ENCODE assay signal across 1 cellular context in the genomic region with DNA sequence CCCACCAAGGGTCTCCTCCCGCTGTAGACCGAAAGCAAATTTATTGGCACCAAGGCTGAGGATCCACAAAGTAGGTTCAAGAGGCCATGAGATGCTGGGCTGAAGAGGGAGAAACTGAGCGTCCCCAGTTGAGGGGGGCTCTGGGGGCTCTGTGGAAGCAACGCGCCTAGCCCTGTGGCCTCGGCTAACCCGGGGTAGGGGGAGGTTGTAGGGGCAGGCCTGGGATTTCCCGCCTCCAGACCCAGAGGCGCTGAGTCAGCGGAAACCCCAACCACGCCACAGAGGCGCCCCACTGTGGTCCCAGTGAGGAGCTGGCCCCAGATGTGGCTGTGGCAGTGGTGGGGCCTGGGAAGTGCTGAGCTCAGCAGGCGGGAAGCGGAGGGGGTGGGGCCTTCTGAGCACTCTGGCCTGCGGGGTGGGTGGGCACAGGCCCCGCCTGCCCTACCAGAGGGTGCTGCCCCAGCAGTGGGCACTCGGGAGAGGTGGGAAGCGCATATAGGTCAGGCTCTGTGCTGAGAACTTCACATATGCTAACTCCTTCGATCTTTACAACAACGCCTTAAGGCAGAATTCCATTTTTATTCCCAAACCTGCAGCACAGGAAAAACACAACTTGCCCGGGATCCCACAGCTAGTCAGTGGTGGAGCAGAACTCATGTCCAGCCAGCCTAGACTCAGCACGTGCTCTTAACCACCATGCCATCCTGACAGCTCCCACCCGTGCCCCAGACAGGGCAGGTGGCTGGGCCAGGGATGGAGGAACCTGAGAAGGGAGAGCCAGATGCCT.
A peak's percentile ranks its signal among the peaks of the same experiment; 100 is the strongest.
TF ChIP-seq lines count a peak whose summit lies in the region.

No MANE protein-coding gene starts in this region.

TF ChIP-seq in K562, 482 proteins besides CTCF, POLR2A, EP300 and RAD21 (continued from another document and continues in another):
- TF ChIP-seq, protein P1, sequence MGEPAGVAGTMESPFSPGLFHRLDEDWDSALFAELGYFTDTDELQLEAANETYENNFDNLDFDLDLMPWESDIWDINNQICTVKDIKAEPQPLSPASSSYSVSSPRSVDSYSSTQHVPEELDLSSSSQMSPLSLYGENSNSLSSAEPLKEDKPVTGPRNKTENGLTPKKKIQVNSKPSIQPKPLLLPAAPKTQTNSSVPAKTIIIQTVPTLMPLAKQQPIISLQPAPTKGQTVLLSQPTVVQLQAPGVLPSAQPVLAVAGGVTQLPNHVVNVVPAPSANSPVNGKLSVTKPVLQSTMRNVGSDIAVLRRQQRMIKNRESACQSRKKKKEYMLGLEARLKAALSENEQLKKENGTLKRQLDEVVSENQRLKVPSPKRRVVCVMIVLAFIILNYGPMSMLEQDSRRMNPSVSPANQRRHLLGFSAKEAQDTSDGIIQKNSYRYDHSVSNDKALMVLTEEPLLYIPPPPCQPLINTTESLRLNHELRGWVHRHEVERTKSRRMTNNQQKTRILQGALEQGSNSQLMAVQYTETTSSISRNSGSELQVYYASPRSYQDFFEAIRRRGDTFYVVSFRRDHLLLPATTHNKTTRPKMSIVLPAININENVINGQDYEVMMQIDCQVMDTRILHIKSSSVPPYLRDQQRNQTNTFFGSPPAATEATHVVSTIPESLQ (CRISPR knock-in tag; IDR thresholded peaks at IDR 0.05) = no peak
- TF ChIP-seq BRCA1 (IDR thresholded peaks at IDR 0.05) (no peak), BRCA1 (CRISPR knock-in tag; IDR thresholded peaks at IDR 0.05) (no peak), ZEB2 (IDR thresholded peaks at IDR 0.05) (0 out of 2 replicates have a peak, but pooled peaks have one; percentile 29), CHD1 (IDR thresholded peaks at IDR 0.05; ENCODE audit: low read length) (no peak), ZNF124 (CRISPR knock-in tag; IDR thresholded peaks at IDR 0.05) (no peak), ZBTB8A (IDR thresholded peaks at IDR 0.05; ENCODE audit: partially characterized antibody) (no peak), ASH1L (IDR thresholded peaks at IDR 0.05; ENCODE audit: borderline replicate concordance, low read depth, partially characterized antibody) (no peak), MTA3 (IDR thresholded peaks at IDR 0.05; ENCODE audit: borderline replicate concordance) (0 out of 2 replicates have a peak, but pooled peaks have one; percentile 40), FOXA3 (CRISPR knock-in tag; conservative IDR thresholded peaks at IDR 0.05 in 1 of 2, IDR thresholded peaks at IDR 0.05 in 1 of 2) (no peak), ADNP (tag; IDR thresholded peaks at IDR 0.05) (no peak), SIRT6 (IDR thresholded peaks at IDR 0.05; ENCODE audit: low read depth, low read length) (no peak), CHCHD3 (CRISPR knock-in tag; IDR thresholded peaks at IDR 0.05) (no peak), SAFB2 (IDR thresholded peaks at IDR 0.05; ENCODE audit: borderline replicate concordance, low read depth, low read length, severe bottlenecking) (no peak), ETV5 (CRISPR knock-in tag; IDR thresholded peaks at IDR 0.05; ENCODE audit: low read depth) (peak; percentile 29; the same call in 1 of the 2 replicates), TBL1XR1 (IDR thresholded peaks at IDR 0.05; ENCODE audit: low read length in 2 of 2) (0 out of 4 replicates have a peak, but pooled peaks of 1 of the 2 experiments have one; percentile 24), ELF1 (tag; IDR thresholded peaks at IDR 0.05) (no peak), ZNF224 (CRISPR knock-in tag; IDR thresholded peaks at IDR 0.05) (no peak), ERF (CRISPR knock-in tag; IDR thresholded peaks at IDR 0.05) (no peak), TAF7 (tag; IDR thresholded peaks at IDR 0.05) (no peak), TARDBP (IDR thresholded peaks at IDR 0.05) (no peak), ILK (tag; IDR thresholded peaks at IDR 0.05; ENCODE audit: borderline replicate concordance, low read depth) (no peak), SP2 (IDR thresholded peaks at IDR 0.05; ENCODE audit: extremely low read depth, low read depth, low read length, poor library complexity, severe bottlenecking) (no peak), ZNF133 (CRISPR knock-in tag; IDR thresholded peaks at IDR 0.05) (no peak), CHD2 (IDR thresholded peaks at IDR 0.05; ENCODE audit: low read depth, low read length) (no peak)
- TF ChIP-seq, protein P2, sequence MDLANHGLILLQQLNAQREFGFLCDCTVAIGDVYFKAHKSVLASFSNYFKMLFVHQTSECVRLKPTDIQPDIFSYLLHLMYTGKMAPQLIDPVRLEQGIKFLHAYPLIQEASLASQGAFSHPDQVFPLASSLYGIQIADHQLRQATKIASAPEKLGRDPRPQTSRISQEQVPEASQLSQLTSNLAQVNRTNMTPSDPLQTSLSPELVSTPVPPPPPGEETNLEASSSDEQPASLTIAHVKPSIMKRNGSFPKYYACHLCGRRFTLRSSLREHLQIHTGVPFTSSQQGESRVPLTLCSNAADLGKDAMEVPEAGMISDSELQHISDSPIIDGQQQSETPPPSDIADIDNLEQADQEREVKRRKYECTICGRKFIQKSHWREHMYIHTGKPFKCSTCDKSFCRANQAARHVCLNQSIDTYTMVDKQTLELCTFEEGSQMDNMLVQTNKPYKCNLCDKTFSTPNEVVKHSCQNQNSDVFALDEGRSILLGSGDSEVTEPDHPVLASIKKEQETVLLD (IDR thresholded peaks at IDR 0.05) = no peak
- TF ChIP-seq, protein P3, sequence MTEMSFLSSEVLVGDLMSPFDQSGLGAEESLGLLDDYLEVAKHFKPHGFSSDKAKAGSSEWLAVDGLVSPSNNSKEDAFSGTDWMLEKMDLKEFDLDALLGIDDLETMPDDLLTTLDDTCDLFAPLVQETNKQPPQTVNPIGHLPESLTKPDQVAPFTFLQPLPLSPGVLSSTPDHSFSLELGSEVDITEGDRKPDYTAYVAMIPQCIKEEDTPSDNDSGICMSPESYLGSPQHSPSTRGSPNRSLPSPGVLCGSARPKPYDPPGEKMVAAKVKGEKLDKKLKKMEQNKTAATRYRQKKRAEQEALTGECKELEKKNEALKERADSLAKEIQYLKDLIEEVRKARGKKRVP (CRISPR knock-in tag; IDR thresholded peaks at IDR 0.05) = no peak
- TF ChIP-seq, protein P4, sequence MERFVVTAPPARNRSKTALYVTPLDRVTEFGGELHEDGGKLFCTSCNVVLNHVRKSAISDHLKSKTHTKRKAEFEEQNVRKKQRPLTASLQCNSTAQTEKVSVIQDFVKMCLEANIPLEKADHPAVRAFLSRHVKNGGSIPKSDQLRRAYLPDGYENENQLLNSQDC (CRISPR knock-in tag; IDR thresholded peaks at IDR 0.05) = no peak
- TF ChIP-seq, protein P5, sequence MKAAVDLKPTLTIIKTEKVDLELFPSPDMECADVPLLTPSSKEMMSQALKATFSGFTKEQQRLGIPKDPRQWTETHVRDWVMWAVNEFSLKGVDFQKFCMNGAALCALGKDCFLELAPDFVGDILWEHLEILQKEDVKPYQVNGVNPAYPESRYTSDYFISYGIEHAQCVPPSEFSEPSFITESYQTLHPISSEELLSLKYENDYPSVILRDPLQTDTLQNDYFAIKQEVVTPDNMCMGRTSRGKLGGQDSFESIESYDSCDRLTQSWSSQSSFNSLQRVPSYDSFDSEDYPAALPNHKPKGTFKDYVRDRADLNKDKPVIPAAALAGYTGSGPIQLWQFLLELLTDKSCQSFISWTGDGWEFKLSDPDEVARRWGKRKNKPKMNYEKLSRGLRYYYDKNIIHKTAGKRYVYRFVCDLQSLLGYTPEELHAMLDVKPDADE (conservative IDR thresholded peaks at IDR 0.05; ENCODE audit: control insufficient read depth, low read depth, low read length) = peak; percentile 81; the same call in 1 of the 2 replicates
- TF ChIP-seq, protein P6, sequence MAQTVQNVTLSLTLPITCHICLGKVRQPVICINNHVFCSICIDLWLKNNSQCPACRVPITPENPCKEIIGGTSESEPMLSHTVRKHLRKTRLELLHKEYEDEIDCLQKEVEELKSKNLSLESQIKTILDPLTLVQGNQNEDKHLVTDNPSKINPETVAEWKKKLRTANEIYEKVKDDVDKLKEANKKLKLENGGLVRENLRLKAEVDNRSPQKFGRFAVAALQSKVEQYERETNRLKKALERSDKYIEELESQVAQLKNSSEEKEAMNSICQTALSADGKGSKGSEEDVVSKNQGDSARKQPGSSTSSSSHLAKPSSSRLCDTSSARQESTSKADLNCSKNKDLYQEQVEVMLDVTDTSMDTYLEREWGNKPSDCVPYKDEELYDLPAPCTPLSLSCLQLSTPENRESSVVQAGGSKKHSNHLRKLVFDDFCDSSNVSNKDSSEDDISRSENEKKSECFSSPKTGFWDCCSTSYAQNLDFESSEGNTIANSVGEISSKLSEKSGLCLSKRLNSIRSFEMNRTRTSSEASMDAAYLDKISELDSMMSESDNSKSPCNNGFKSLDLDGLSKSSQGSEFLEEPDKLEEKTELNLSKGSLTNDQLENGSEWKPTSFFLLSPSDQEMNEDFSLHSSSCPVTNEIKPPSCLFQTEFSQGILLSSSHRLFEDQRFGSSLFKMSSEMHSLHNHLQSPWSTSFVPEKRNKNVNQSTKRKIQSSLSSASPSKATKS (CRISPR knock-in tag; IDR thresholded peaks at IDR 0.05) = no peak
- TF ChIP-seq, protein P7, sequence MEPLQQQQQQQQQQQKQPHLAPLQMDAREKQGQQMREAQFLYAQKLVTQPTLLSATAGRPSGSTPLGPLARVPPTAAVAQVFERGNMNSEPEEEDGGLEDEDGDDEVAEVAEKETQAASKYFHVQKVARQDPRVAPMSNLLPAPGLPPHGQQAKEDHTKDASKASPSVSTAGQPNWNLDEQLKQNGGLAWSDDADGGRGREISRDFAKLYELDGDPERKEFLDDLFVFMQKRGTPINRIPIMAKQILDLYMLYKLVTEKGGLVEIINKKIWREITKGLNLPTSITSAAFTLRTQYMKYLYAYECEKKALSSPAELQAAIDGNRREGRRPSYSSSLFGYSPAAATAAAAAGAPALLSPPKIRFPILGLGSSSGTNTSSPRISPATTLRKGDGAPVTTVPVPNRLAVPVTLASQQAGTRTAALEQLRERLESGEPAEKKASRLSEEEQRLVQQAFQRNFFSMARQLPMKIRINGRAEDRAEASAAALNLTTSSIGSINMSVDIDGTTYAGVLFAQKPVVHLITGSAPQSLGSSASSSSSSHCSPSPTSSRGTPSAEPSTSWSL (CRISPR knock-in tag; IDR thresholded peaks at IDR 0.05; ENCODE audit: borderline replicate concordance) = no peak
- TF ChIP-seq, protein P8, sequence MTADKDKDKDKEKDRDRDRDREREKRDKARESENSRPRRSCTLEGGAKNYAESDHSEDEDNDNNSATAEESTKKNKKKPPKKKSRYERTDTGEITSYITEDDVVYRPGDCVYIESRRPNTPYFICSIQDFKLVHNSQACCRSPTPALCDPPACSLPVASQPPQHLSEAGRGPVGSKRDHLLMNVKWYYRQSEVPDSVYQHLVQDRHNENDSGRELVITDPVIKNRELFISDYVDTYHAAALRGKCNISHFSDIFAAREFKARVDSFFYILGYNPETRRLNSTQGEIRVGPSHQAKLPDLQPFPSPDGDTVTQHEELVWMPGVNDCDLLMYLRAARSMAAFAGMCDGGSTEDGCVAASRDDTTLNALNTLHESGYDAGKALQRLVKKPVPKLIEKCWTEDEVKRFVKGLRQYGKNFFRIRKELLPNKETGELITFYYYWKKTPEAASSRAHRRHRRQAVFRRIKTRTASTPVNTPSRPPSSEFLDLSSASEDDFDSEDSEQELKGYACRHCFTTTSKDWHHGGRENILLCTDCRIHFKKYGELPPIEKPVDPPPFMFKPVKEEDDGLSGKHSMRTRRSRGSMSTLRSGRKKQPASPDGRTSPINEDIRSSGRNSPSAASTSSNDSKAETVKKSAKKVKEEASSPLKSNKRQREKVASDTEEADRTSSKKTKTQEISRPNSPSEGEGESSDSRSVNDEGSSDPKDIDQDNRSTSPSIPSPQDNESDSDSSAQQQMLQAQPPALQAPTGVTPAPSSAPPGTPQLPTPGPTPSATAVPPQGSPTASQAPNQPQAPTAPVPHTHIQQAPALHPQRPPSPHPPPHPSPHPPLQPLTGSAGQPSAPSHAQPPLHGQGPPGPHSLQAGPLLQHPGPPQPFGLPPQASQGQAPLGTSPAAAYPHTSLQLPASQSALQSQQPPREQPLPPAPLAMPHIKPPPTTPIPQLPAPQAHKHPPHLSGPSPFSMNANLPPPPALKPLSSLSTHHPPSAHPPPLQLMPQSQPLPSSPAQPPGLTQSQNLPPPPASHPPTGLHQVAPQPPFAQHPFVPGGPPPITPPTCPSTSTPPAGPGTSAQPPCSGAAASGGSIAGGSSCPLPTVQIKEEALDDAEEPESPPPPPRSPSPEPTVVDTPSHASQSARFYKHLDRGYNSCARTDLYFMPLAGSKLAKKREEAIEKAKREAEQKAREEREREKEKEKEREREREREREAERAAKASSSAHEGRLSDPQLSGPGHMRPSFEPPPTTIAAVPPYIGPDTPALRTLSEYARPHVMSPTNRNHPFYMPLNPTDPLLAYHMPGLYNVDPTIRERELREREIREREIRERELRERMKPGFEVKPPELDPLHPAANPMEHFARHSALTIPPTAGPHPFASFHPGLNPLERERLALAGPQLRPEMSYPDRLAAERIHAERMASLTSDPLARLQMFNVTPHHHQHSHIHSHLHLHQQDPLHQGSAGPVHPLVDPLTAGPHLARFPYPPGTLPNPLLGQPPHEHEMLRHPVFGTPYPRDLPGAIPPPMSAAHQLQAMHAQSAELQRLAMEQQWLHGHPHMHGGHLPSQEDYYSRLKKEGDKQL (CRISPR knock-in tag; IDR thresholded peaks at IDR 0.05; ENCODE audit: borderline replicate concordance) = no peak
- TF ChIP-seq, protein P9, sequence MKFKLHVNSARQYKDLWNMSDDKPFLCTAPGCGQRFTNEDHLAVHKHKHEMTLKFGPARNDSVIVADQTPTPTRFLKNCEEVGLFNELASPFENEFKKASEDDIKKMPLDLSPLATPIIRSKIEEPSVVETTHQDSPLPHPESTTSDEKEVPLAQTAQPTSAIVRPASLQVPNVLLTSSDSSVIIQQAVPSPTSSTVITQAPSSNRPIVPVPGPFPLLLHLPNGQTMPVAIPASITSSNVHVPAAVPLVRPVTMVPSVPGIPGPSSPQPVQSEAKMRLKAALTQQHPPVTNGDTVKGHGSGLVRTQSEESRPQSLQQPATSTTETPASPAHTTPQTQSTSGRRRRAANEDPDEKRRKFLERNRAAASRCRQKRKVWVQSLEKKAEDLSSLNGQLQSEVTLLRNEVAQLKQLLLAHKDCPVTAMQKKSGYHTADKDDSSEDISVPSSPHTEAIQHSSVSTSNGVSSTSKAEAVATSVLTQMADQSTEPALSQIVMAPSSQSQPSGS (CRISPR knock-in tag; IDR thresholded peaks at IDR 0.05) = no peak
- TF ChIP-seq, protein P10, sequence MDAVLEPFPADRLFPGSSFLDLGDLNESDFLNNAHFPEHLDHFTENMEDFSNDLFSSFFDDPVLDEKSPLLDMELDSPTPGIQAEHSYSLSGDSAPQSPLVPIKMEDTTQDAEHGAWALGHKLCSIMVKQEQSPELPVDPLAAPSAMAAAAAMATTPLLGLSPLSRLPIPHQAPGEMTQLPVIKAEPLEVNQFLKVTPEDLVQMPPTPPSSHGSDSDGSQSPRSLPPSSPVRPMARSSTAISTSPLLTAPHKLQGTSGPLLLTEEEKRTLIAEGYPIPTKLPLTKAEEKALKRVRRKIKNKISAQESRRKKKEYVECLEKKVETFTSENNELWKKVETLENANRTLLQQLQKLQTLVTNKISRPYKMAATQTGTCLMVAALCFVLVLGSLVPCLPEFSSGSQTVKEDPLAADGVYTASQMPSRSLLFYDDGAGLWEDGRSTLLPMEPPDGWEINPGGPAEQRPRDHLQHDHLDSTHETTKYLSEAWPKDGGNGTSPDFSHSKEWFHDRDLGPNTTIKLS (IDR thresholded peaks at IDR 0.05; ENCODE audit: borderline replicate concordance, low read depth) = no peak
- TF ChIP-seq, protein P11, sequence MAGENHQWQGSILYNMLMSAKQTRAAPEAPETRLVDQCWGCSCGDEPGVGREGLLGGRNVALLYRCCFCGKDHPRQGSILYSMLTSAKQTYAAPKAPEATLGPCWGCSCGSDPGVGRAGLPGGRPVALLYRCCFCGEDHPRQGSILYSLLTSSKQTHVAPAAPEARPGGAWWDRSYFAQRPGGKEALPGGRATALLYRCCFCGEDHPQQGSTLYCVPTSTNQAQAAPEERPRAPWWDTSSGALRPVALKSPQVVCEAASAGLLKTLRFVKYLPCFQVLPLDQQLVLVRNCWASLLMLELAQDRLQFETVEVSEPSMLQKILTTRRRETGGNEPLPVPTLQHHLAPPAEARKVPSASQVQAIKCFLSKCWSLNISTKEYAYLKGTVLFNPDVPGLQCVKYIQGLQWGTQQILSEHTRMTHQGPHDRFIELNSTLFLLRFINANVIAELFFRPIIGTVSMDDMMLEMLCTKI (IDR thresholded peaks at IDR 0.05; ENCODE audit: partially characterized antibody) = no peak
